In the genomic region with DNA sequence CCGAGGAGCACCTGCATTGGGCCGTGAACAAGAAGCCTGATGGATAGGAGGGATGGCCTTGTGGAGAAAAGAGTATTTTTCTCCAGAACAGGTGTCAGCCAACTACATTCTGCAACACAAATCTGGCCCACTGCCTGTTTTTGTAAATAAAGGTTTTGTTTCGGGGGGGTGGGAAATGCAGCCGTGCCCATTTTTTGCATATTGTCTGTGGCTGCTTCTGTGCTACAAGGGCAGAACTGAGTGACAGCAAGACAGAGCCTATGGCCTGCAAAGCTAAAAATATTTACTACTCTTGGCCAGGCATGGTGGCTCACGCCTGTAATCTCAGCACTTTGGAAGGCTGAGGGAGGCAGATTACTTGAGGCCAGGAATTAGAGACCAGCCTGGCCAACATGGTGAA, we compare ENCODE assay signal across 14 cellular contexts.
DNase-seq lines count a peak whose midpoint lies in the region; ATAC-seq and TF ChIP-seq lines count a peak whose summit lies in the region.
"Had no signal": no experiment of that assay in that cellular context is flagged by ENCODE, and none has a peak within 500 bp of the region (broad histone marks: within the 10 kb centered on the region; RNA-seq: fewer than 3 reads in every experiment).

No MANE protein-coding gene starts in this region.

- DNase-seq in RPMI8226 (peak; percentile 77), progenitor cell of endocrine pancreas (ENCODE audit: low spot score, unreplicated experiment) (no peak), tibial artery (no peak), NCI-H2081 treated with DMSO at 0.1 percent for 48 hours (lab: John Stamatoyannopoulos, UW) (no peak), UCSD-AML1 (lab: John Stamatoyannopoulos, UW; ENCODE audit: unreplicated experiment) (no peak)
- DNase-seq: activated T-cell treated with anti-CD3 and anti-CD28 coated beads, Interleukin-2, amount 50 U/mL, for 48 hours; KG1; NCI-H2171 had no signal

- ATAC-seq in GM18520 (IDR thresholded peaks at IDR 0.05; ENCODE audit: unreplicated experiment) (peak; percentile 60), GM21515 (IDR thresholded peaks at IDR 0.05; ENCODE audit: unreplicated experiment) (peak; percentile 71), HG03060 (IDR thresholded peaks at IDR 0.05; ENCODE audit: low read depth, unreplicated experiment) (peak; percentile 81)

- no peaks in the 10 kb centered on the region for H3K36me3 ChIP-seq in tibial artery
- H3K36me3 ChIP-seq: HAP-1 had no signal

- TF ChIP-seq CTCF in progenitor cell of endocrine pancreas (IDR thresholded peaks at IDR 0.05; ENCODE audit: unreplicated experiment) (no peak), tibial artery (IDR thresholded peaks at IDR 0.05) (no peak)

- no peaks in the 10 kb centered on the region for H3K27me3 ChIP-seq in tibial artery

- H3K9me3 Mint-ChIP-seq in progenitor cell of endocrine pancreas (ENCODE audit: low read depth) = no peaks in the 10 kb centered on the region
- H3K9me3 Mint-ChIP-seq: endodermal cell had no signal

- peaks cover 15% of the 10 kb centered on the region for H3K27me3 Mint-ChIP-seq in progenitor cell of endocrine pancreas

- no peak overlapping the region for H3K27ac Mint-ChIP-seq in progenitor cell of endocrine pancreas
- H3K27ac Mint-ChIP-seq: endodermal cell had no signal

- H3K4me1 Mint-ChIP-seq in progenitor cell of endocrine pancreas (ENCODE audit: low read depth) = no peaks in the 10 kb centered on the region
- H3K4me1 Mint-ChIP-seq: endodermal cell had no signal

- intact Hi-C loops in tibial artery (cut with DNase I; ENCODE audit: low total_unique reads) = no loop called here

- no peak overlapping the region for H3K4me3 ChIP-seq in tibial artery
- H3K4me3 ChIP-seq: HAP-1 had no signal

- H3K4me3 Mint-ChIP-seq in progenitor cell of endocrine pancreas (ENCODE audit: low read depth) = no peak overlapping the region
- H3K4me3 Mint-ChIP-seq: endodermal cell had no signal

- no peaks in the 10 kb centered on the region for H3K9me3 ChIP-seq in tibial artery

- H3K4me1 ChIP-seq in tibial artery = no peaks in the 10 kb centered on the region
- H3K4me1 ChIP-seq: HAP-1 had no signal

- H3K36me3 Mint-ChIP-seq in progenitor cell of endocrine pancreas (ENCODE audit: insufficient read depth) = no peaks in the 10 kb centered on the region

- H3K27ac ChIP-seq in tibial artery = no peak overlapping the region
- H3K27ac ChIP-seq: C4-2B had no signal
